Comparison of ENCODE assay signal across 1 cellular context in genomic region chrX:120522820-120523219, GRCh38.
TF ChIP-seq lines count a peak whose summit lies in the region.

No MANE protein-coding gene starts in this region.

TF ChIP-seq in HepG2, 621 proteins besides CTCF, POLR2A, EP300 and RAD21:
- TF ChIP-seq ZNF724P (CRISPR knock-in tag; IDR thresholded peaks at IDR 0.05; ENCODE audit: borderline replicate concordance) (no peak), ZNF235 (CRISPR knock-in tag; IDR thresholded peaks at IDR 0.05; ENCODE audit: borderline replicate concordance) (no peak), MED8 (CRISPR knock-in tag; IDR thresholded peaks at IDR 0.05; ENCODE audit: insufficient replicate concordance) (no peak), FOXJ3 (CRISPR knock-in tag; IDR thresholded peaks at IDR 0.05; ENCODE audit: borderline replicate concordance) (no peak), THAP9 (CRISPR knock-in tag; IDR thresholded peaks at IDR 0.05; ENCODE audit: borderline replicate concordance) (no peak), ETV5 (CRISPR knock-in tag; IDR thresholded peaks at IDR 0.05; ENCODE audit: borderline replicate concordance) (no peak), ELF3 (CRISPR knock-in tag; IDR thresholded peaks at IDR 0.05) (no peak), NFKBIZ (CRISPR knock-in tag; IDR thresholded peaks at IDR 0.05) (no peak), ZNF432 (CRISPR knock-in tag; IDR thresholded peaks at IDR 0.05; ENCODE audit: borderline replicate concordance) (no peak)
